Comparison of ENCODE assay signal across 1 cellular context in the genomic region with DNA sequence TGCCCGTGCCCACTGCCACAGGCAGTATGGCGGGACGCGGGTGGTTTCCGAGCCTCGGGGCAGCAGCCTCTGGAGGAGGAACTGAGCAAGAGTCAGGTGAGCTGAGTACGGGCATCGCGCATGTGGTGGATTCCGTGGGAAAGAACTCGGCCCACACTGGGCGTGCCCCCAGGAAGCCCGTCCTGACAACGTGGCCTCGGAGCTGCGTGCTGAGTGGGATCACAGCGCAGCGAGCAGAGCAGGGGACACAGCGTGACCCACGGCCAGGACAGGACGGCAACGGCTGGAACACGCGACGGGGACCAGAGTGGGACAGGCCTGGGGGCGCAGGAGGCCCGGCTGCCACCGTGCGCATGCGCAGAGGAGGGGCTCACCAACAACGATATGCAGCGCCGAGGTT.
TF ChIP-seq lines count a peak whose summit lies in the region.

No MANE protein-coding gene starts in this region.

TF ChIP-seq in HepG2, 621 proteins besides CTCF, POLR2A, EP300 and RAD21:
- TF ChIP-seq PAF1 (CRISPR knock-in tag; IDR thresholded peaks at IDR 0.05): no peak
- TF ChIP-seq, protein P1, sequence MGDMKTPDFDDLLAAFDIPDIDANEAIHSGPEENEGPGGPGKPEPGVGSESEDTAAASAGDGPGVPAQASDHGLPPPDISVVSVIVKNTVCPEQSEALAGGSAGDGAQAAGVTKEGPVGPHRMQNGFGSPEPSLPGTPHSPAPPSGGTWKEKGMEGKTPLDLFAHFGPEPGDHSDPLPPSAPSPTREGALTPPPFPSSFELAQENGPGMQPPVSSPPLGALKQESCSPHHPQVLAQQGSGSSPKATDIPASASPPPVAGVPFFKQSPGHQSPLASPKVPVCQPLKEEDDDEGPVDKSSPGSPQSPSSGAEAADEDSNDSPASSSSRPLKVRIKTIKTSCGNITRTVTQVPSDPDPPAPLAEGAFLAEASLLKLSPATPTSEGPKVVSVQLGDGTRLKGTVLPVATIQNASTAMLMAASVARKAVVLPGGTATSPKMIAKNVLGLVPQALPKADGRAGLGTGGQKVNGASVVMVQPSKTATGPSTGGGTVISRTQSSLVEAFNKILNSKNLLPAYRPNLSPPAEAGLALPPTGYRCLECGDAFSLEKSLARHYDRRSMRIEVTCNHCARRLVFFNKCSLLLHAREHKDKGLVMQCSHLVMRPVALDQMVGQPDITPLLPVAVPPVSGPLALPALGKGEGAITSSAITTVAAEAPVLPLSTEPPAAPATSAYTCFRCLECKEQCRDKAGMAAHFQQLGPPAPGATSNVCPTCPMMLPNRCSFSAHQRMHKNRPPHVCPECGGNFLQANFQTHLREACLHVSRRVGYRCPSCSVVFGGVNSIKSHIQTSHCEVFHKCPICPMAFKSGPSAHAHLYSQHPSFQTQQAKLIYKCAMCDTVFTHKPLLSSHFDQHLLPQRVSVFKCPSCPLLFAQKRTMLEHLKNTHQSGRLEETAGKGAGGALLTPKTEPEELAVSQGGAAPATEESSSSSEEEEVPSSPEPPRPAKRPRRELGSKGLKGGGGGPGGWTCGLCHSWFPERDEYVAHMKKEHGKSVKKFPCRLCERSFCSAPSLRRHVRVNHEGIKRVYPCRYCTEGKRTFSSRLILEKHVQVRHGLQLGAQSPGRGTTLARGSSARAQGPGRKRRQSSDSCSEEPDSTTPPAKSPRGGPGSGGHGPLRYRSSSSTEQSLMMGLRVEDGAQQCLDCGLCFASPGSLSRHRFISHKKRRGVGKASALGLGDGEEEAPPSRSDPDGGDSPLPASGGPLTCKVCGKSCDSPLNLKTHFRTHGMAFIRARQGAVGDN (CRISPR knock-in tag; IDR thresholded peaks at IDR 0.05): no peak
- no peak for TF ChIP-seq ZNF138 (CRISPR knock-in tag; IDR thresholded peaks at IDR 0.05; ENCODE audit: low read depth)
- peak; percentile 28 for TF ChIP-seq AGO2 (optimal IDR thresholded peaks at IDR 0.05; ENCODE audit: low read depth, low read length)
- no peak for TF ChIP-seq ZNF703 (CRISPR knock-in tag; IDR thresholded peaks at IDR 0.05; ENCODE audit: borderline replicate concordance)
- TF ChIP-seq, protein P2, sequence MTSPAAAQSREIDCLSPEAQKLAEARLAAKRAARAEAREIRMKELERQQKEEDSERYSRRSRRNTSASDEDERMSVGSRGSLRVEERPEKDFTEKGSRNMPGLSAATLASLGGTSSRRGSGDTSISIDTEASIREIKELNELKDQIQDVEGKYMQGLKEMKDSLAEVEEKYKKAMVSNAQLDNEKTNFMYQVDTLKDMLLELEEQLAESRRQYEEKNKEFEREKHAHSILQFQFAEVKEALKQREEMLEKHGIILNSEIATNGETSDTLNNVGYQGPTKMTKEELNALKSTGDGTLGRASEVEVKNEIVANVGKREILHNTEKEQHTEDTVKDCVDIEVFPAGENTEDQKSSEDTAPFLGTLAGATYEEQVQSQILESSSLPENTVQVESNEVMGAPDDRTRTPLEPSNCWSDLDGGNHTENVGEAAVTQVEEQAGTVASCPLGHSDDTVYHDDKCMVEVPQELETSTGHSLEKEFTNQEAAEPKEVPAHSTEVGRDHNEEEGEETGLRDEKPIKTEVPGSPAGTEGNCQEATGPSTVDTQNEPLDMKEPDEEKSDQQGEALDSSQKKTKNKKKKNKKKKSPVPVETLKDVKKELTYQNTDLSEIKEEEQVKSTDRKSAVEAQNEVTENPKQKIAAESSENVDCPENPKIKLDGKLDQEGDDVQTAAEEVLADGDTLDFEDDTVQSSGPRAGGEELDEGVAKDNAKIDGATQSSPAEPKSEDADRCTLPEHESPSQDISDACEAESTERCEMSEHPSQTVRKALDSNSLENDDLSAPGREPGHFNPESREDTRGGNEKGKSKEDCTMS (CRISPR knock-in tag; conservative IDR thresholded peaks at IDR 0.05): no peak
- TF ChIP-seq SP5 (CRISPR knock-in tag; IDR thresholded peaks at IDR 0.05; ENCODE audit: borderline replicate concordance, low read depth): no peak
